ENCODE assay signal across 27 cellular contexts in genomic region chr3:115875460-115875859, GRCh38.
"Had no signal": no experiment of that assay in that cellular context is flagged by ENCODE, and none has a peak within 500 bp of the region (broad histone marks: within the 10 kb centered on the region; RNA-seq: fewer than 3 reads in every experiment).

No MANE protein-coding gene starts in this region.

- H3K4me1 Mint-ChIP-seq: stimulated activated memory B cell treated with anti-CD40 and anti-IgM and Interleukin-4, amounts not matched to agents 10 μg/mL and 1 μg/mL and 100 μg/mL, for 72 hours; stimulated activated naive B cell treated with anti-CD40 and anti-IgM and Interleukin-4, amounts not matched to agents 10 μg/mL and 1 μg/mL and 100 μg/mL, for 72 hours; stimulated activated naive CD8-positive, alpha-beta T cell treated with anti-CD3 and anti-CD28 coated beads, Interleukin-15, amount 100 ng/mL, for 72 hours had no signal

- H3K27ac ChIP-seq: stomach, suprapubic skin, testis, thoracic aorta, thyroid gland, tibial artery, tibial nerve, transverse colon, upper lobe of left lung, upper lobe of right lung, uterus, vagina had no signal

- H3K4me3 ChIP-seq: stomach, suprapubic skin, testis, thoracic aorta, thyroid gland, tibial artery, tibial nerve, transverse colon, upper lobe of left lung, upper lobe of right lung, uterus, vagina had no signal

- H3K27ac Mint-ChIP-seq: stimulated activated memory B cell treated with anti-CD40 and anti-IgM and Interleukin-4, amounts not matched to agents 10 μg/mL and 1 μg/mL and 100 μg/mL, for 72 hours; stimulated activated naive B cell treated with anti-CD40 and anti-IgM and Interleukin-4, amounts not matched to agents 10 μg/mL and 1 μg/mL and 100 μg/mL, for 72 hours; stimulated activated naive CD8-positive, alpha-beta T cell treated with anti-CD3 and anti-CD28 coated beads, Interleukin-15, amount 100 ng/mL, for 72 hours; stimulated activated naive CD8-positive, alpha-beta T cell treated with anti-CD3 and anti-CD28 coated beads, Interleukin-15, Interleukin-2, amounts not matched to agents 100 ng/mL and 50 ng/mL, for 24 hours; type B pancreatic cell had no signal

- DNase-seq: stimulated activated CD4-positive, alpha-beta T cell treated with anti-CD3 and anti-CD28 coated beads, Interleukin-2, amount 100 ng/mL, for 48 hours; stimulated activated CD4-positive, alpha-beta T cell treated with anti-CD3 and anti-CD28 coated beads, Interleukin-4, amount 100 ng/mL, for 1 hour; stimulated activated CD4-positive, alpha-beta T cell treated with anti-CD3 and anti-CD28 coated beads, Interleukin-4, amount 100 ng/mL, for 24 hours; stimulated activated CD4-positive, alpha-beta T cell treated with anti-CD3 and anti-CD28 coated beads, Interleukin-4, amount 100 ng/mL, for 4 hours; stimulated activated CD8-positive, alpha-beta memory T cell treated with anti-CD3 and anti-CD28 coated beads, Interleukin-4, amount 100 ng/mL, for 48 hours; stimulated activated naive B cell treated with anti-CD40 and anti-IgM and Interleukin-4, amounts not matched to agents 10 μg/mL and 1 μg/mL and 100 μg/mL, for 72 hours; stimulated activated naive CD4-positive, alpha-beta T cell; stimulated activated naive CD4-positive, alpha-beta T cell treated with Interleukin-2 at 50 U/mL for 16 hours; stimulated activated naive CD8-positive, alpha-beta T cell treated with anti-CD3 and anti-CD28 coated beads, Interleukin-15, amount 100 ng/mL, for 72 hours; stimulated activated naive CD8-positive, alpha-beta T cell treated with anti-CD3 and anti-CD28 coated beads, Interleukin-15, Interleukin-2, amounts not matched to agents 100 U/mL and 50 U/mL, for 24 hours; stomach; substantia nigra; testis; thyroid gland; tibial artery; transverse colon; trophoblast cell; upper lobe of left lung; upper lobe of right lung; uterus had no signal

- ATAC-seq: stimulated activated memory B cell treated with anti-CD40 and anti-IgM and Interleukin-4, amounts not matched to agents 10 μg/mL and 1 μg/mL and 100 μg/mL, for 72 hours; stimulated activated naive B cell treated with anti-CD40 and anti-IgM and Interleukin-4, amounts not matched to agents 10 μg/mL and 1 μg/mL and 100 μg/mL, for 72 hours; stimulated activated naive CD8-positive, alpha-beta T cell treated with anti-CD3 and anti-CD28 coated beads, Interleukin-15, amount 100 ng/mL, for 72 hours; stimulated activated naive CD8-positive, alpha-beta T cell treated with anti-CD3 and anti-CD28 coated beads, Interleukin-15, Interleukin-2, amounts not matched to agents 100 U/mL and 50 U/mL, for 24 hours; upper lobe of right lung had no signal

- H3K36me3 ChIP-seq: stomach, suprapubic skin, thoracic aorta, thyroid gland, tibial artery, tibial nerve, transverse colon, upper lobe of left lung, upper lobe of right lung, uterus, vagina had no signal

- H3K9me3 Mint-ChIP-seq: stimulated activated memory B cell treated with anti-CD40 and anti-IgM and Interleukin-4, amounts not matched to agents 10 μg/mL and 1 μg/mL and 100 μg/mL, for 72 hours; stimulated activated naive B cell treated with anti-CD40 and anti-IgM and Interleukin-4, amounts not matched to agents 10 μg/mL and 1 μg/mL and 100 μg/mL, for 72 hours; stimulated activated naive CD8-positive, alpha-beta T cell treated with anti-CD3 and anti-CD28 coated beads, Interleukin-15, amount 100 ng/mL, for 72 hours; stimulated activated naive CD8-positive, alpha-beta T cell treated with anti-CD3 and anti-CD28 coated beads, Interleukin-15, Interleukin-2, amounts not matched to agents 100 ng/mL and 50 ng/mL, for 24 hours; type B pancreatic cell had no signal

- H3K27me3 ChIP-seq: stomach, suprapubic skin, testis, thyroid gland, tibial artery, tibial nerve, transverse colon, upper lobe of left lung, upper lobe of right lung, uterus, vagina had no signal

- H3K27me3 Mint-ChIP-seq: stimulated activated naive CD8-positive, alpha-beta T cell treated with anti-CD3 and anti-CD28 coated beads, Interleukin-15, amount 100 ng/mL, for 72 hours had no signal

- H3K9me3 ChIP-seq: stomach, suprapubic skin, testis, thoracic aorta, thyroid gland, tibial artery, tibial nerve, transverse colon, upper lobe of left lung, upper lobe of right lung, uterus, vagina had no signal

- H3K4me3 Mint-ChIP-seq: stimulated activated memory B cell treated with anti-CD40 and anti-IgM and Interleukin-4, amounts not matched to agents 10 μg/mL and 1 μg/mL and 100 μg/mL, for 72 hours; stimulated activated naive B cell treated with anti-CD40 and anti-IgM and Interleukin-4, amounts not matched to agents 10 μg/mL and 1 μg/mL and 100 μg/mL, for 72 hours; stimulated activated naive CD8-positive, alpha-beta T cell treated with anti-CD3 and anti-CD28 coated beads, Interleukin-15, amount 100 ng/mL, for 72 hours; stimulated activated naive CD8-positive, alpha-beta T cell treated with anti-CD3 and anti-CD28 coated beads, Interleukin-15, Interleukin-2, amounts not matched to agents 100 ng/mL and 50 ng/mL, for 24 hours; type B pancreatic cell had no signal

- H3K36me3 Mint-ChIP-seq: stimulated activated memory B cell treated with anti-CD40 and anti-IgM and Interleukin-4, amounts not matched to agents 10 μg/mL and 1 μg/mL and 100 μg/mL, for 72 hours; stimulated activated naive B cell treated with anti-CD40 and anti-IgM and Interleukin-4, amounts not matched to agents 10 μg/mL and 1 μg/mL and 100 μg/mL, for 72 hours had no signal

- H3K4me1 ChIP-seq: suprapubic skin, testis, thyroid gland, transverse colon, upper lobe of right lung, uterus, vagina had no signal
